In genomic region chr6:10535198-10535597, GRCh38 we compare ENCODE assay signal across 1 cellular context.
TF ChIP-seq lines count a peak whose summit lies in the region.

No MANE protein-coding gene starts in this region.

TF ChIP-seq in GM23338, 12 proteins besides CTCF, POLR2A, EP300 and RAD21 (continued from another document):
- no peak for TF ChIP-seq ZNF462 (CRISPR knock-in tag; IDR thresholded peaks at IDR 0.05)
- TF ChIP-seq ETS1 (IDR thresholded peaks at IDR 0.05), result no peak
- TF ChIP-seq NANOG (IDR thresholded peaks at IDR 0.05; ENCODE audit: borderline replicate concordance), result no peak
- no peak for TF ChIP-seq EZH2phosphoT487 (IDR thresholded peaks at IDR 0.05; ENCODE audit: unreplicated experiment)
- no peak for TF ChIP-seq ZNF331 (CRISPR knock-in tag; IDR thresholded peaks at IDR 0.05; ENCODE audit: low read depth)
- no peak for TF ChIP-seq JUNB (IDR thresholded peaks at IDR 0.05; ENCODE audit: unreplicated experiment)
